Comparison of ENCODE assay signal across 9 cellular contexts in the genomic region with DNA sequence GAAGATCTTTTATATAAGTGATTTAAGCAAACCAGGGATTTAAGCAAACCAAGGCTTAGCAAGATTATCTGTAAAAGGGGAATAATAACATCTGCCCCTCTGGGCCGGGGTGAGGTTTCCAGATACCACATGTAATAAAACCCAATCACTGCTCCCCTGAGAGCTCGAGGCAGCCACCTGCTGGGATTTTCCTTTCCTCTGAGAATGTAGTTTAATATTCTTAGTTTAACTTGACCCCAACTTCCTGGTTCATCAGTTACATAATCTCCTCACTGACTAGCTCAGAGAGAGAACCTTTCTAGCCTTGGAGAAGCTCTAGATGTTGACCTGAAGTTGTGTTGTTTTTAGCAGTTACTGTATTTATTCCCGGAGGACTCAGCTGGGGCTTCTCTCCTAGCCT.
DNase-seq lines count a peak whose midpoint lies in the region; ATAC-seq and TF ChIP-seq lines count a peak whose summit lies in the region.
"Had no signal": no experiment of that assay in that cellular context is flagged by ENCODE, and none has a peak within 500 bp of the region (broad histone marks: within the 10 kb centered on the region; RNA-seq: fewer than 3 reads in every experiment).

No MANE protein-coding gene starts in this region.

- peaks cover 5% of the 10 kb centered on the region for H3K79me2 ChIP-seq in hepatocyte

- ATAC-seq in stimulated activated naive CD8-positive, alpha-beta T cell treated with anti-CD3 and anti-CD28 coated beads, Interleukin-15, amount 100 ng/mL, for 72 hours, result no peak
- no peak for ATAC-seq in stimulated activated naive CD8-positive, alpha-beta T cell treated with anti-CD3 and anti-CD28 coated beads, Interleukin-15, Interleukin-2, amounts not matched to agents 100 U/mL and 50 U/mL, for 24 hours
- ATAC-seq in HG02970 (IDR thresholded peaks at IDR 0.05; ENCODE audit: low FRiP score, unreplicated experiment), result no peak

- H3K4me3 Mint-ChIP-seq in stimulated activated naive CD8-positive, alpha-beta T cell treated with anti-CD3 and anti-CD28 coated beads, Interleukin-15, amount 100 ng/mL, for 72 hours, result no peak overlapping the region
- H3K4me3 Mint-ChIP-seq in chondrocyte (ENCODE audit: unreplicated experiment) (no peak overlapping the region), mesothelial cell of epicardium (no peak overlapping the region)

- peaks cover 87% of the 10 kb centered on the region for H3K4me1 Mint-ChIP-seq in stimulated activated naive CD8-positive, alpha-beta T cell treated with anti-CD3 and anti-CD28 coated beads, Interleukin-15, amount 100 ng/mL, for 72 hours
- peaks cover 48% of the 10 kb centered on the region for H3K4me1 Mint-ChIP-seq in chondrocyte (ENCODE audit: low read depth)
- peaks cover 33% of the 10 kb centered on the region for H3K4me1 Mint-ChIP-seq in mesothelial cell of epicardium

- H3K4me2 ChIP-seq in hepatocyte, result no peak overlapping the region

- no peak overlapping the region for H2AFZ ChIP-seq in hepatocyte

- H3K36me3 Mint-ChIP-seq in chondrocyte (ENCODE audit: low read depth) (peaks cover 10% of the 10 kb centered on the region), mesothelial cell of epicardium (peaks cover 5% of the 10 kb centered on the region)

- TF ChIP-seq CTCF in chondrocyte (IDR thresholded peaks at IDR 0.05), result no peak
- TF ChIP-seq CTCF in mesothelial cell of epicardium (IDR thresholded peaks at IDR 0.05; ENCODE audit: unreplicated experiment), result no peak
- no peak for TF ChIP-seq CTCF in hepatocyte (IDR thresholded peaks at IDR 0.05; ENCODE audit: poor library complexity)

- no peak for DNase-seq in stimulated activated naive CD8-positive, alpha-beta T cell treated with anti-CD3 and anti-CD28 coated beads, Interleukin-15, amount 100 ng/mL, for 72 hours
- no peak for DNase-seq in stimulated activated naive CD8-positive, alpha-beta T cell treated with anti-CD3 and anti-CD28 coated beads, Interleukin-15, Interleukin-2, amounts not matched to agents 100 U/mL and 50 U/mL, for 24 hours
- DNase-seq in NCI-H2171 (lab: John Stamatoyannopoulos, UW), result peak; percentile 67
- no peak for DNase-seq in chondrocyte (ENCODE audit: low spot score)
- no peak for DNase-seq in superior temporal gyrus (ENCODE audit: extremely low spot score)
- DNase-seq in mesothelial cell of epicardium (ENCODE audit: low spot score in 2 of 2, unreplicated experiment in 2 of 2), result no peak
- DNase-seq in hepatocyte (ENCODE audit: low spot score), result no peak
- DNase-seq: SHP77 had no signal

- 59% methylated on average over 3 of the region's 3 CpGs for WGBS in hepatocyte (ENCODE audit: low lambda C conversion rate, missing lambda C conversion rate)

- no peak overlapping the region for H3K27ac ChIP-seq in hepatocyte

- no peaks in the 10 kb centered on the region for H3K27me3 Mint-ChIP-seq in stimulated activated naive CD8-positive, alpha-beta T cell treated with anti-CD3 and anti-CD28 coated beads, Interleukin-15, amount 100 ng/mL, for 72 hours
- H3K27me3 Mint-ChIP-seq in chondrocyte (ENCODE audit: low read depth) (no peaks in the 10 kb centered on the region), mesothelial cell of epicardium (ENCODE audit: low read depth) (no peaks in the 10 kb centered on the region)

- no peaks in the 10 kb centered on the region for H3K27me3 ChIP-seq in hepatocyte

- H4K20me1 ChIP-seq in hepatocyte (ENCODE audit: insufficient read depth, poor library complexity, severe bottlenecking), result no peaks in the 10 kb centered on the region

- peak overlapping the region; percentile 19 to 67 for H3K27ac Mint-ChIP-seq in stimulated activated naive CD8-positive, alpha-beta T cell treated with anti-CD3 and anti-CD28 coated beads, Interleukin-15, amount 100 ng/mL, for 72 hours
- H3K27ac Mint-ChIP-seq in chondrocyte (ENCODE audit: unreplicated experiment) (peak overlapping the region; percentile 45), mesothelial cell of epicardium (no peak overlapping the region)

- H3K4me1 ChIP-seq in hepatocyte (ENCODE audit: insufficient read depth), result no peaks in the 10 kb centered on the region

- H3K9me3 Mint-ChIP-seq in stimulated activated naive CD8-positive, alpha-beta T cell treated with anti-CD3 and anti-CD28 coated beads, Interleukin-15, amount 100 ng/mL, for 72 hours, result peaks cover 0 to 5% of the 10 kb centered on the region in 2 donors
- H3K9me3 Mint-ChIP-seq in chondrocyte (ENCODE audit: low read depth) (no peaks in the 10 kb centered on the region), mesothelial cell of epicardium (peaks cover 4% of the 10 kb centered on the region)

- no peaks in the 10 kb centered on the region for H3K9me2 ChIP-seq in hepatocyte (replicated peaks; ENCODE audit: insufficient read depth)

- H3K36me3 ChIP-seq in hepatocyte (replicated peaks; ENCODE audit: insufficient read depth, low read depth), result no peaks in the 10 kb centered on the region

- H3K9me3 ChIP-seq in hepatocyte (ENCODE audit: low read depth), result no peaks in the 10 kb centered on the region

- no peak overlapping the region for H3K4me3 ChIP-seq in hepatocyte
